ENCODE assay signal across 8 cellular contexts in genomic region chr14:71319646-71320045, GRCh38. TPM values are rescaled to one million over a fixed set of nuclear protein-coding genes. Genes with fewer than 3 reads are reported as not detected.
DNase-seq lines count a peak whose midpoint lies in the region; ATAC-seq and TF ChIP-seq lines count a peak whose summit lies in the region.

No MANE protein-coding gene starts in this region.

- peaks cover 8% of the 10 kb centered on the region for H3K36me3 Mint-ChIP-seq in activated T-cell treated with anti-CD3 and anti-CD28 coated beads, Interleukin-2, amount 50 U/mL, for 24 hours (ENCODE audit: low read depth)
- H3K36me3 Mint-ChIP-seq in activated naive CD4-positive, alpha-beta T cell treated with anti-CD3 and anti-CD28 coated beads, Interleukin-2, amount 50 U/mL, for 72 hours = peaks cover 0 to 7% of the 10 kb centered on the region in 2 donors

- H3K4me3 ChIP-seq in iPS-11a (ENCODE audit: low read depth, low read length) (peak overlapping the region; percentile 43), skin epidermis (peak overlapping the region; percentile 60 to 93 (median 83))

- TF ChIP-seq CTCF in foreskin keratinocyte (conservative IDR thresholded peaks at IDR 0.05) = no peak

- peaks cover 39% of the 10 kb centered on the region for H3K4me1 Mint-ChIP-seq in activated T-cell treated with anti-CD3 and anti-CD28 coated beads, Interleukin-2, amount 50 U/mL, for 24 hours (ENCODE audit: low read depth)

- no peaks in the 10 kb centered on the region for H3K9me3 Mint-ChIP-seq in activated T-cell treated with anti-CD3 and anti-CD28 coated beads, Interleukin-2, amount 50 U/mL, for 24 hours
- H3K9me3 Mint-ChIP-seq in activated naive CD4-positive, alpha-beta T cell treated with anti-CD3 and anti-CD28 coated beads, Interleukin-2, amount 50 U/mL, for 72 hours = no peaks in the 10 kb centered on the region

- peak overlapping the region in 19 of 21 experiments; percentile 17 to 99 (median 97) for H3K27ac ChIP-seq in skin epidermis
- no peak overlapping the region for H3K27ac ChIP-seq in foreskin keratinocyte

- H3K4me3 Mint-ChIP-seq in activated T-cell treated with anti-CD3 and anti-CD28 coated beads, Interleukin-2, amount 50 U/mL, for 24 hours = peak overlapping the region; percentile 91

- H3K27ac Mint-ChIP-seq in activated T-cell treated with anti-CD3 and anti-CD28 coated beads, Interleukin-2, amount 50 U/mL, for 24 hours = peak overlapping the region; percentile 96
- peak overlapping the region; percentile 77 to 95 for H3K27ac Mint-ChIP-seq in activated naive CD4-positive, alpha-beta T cell treated with anti-CD3 and anti-CD28 coated beads, Interleukin-2, amount 50 U/mL, for 72 hours

- peaks cover 9% of the 10 kb centered on the region for H3K4me1 ChIP-seq in foreskin keratinocyte

- H3K27me3 ChIP-seq in foreskin keratinocyte = no peaks in the 10 kb centered on the region

- ATAC-seq in activated naive CD4-positive, alpha-beta T cell treated with anti-CD3 and anti-CD28 coated beads, Interleukin-2, amount 50 U/mL, for 72 hours = no peak
- no peak for ATAC-seq in foreskin keratinocyte

- no peaks in the 10 kb centered on the region for H3K27me3 Mint-ChIP-seq in activated T-cell treated with anti-CD3 and anti-CD28 coated beads, Interleukin-2, amount 50 U/mL, for 24 hours

- DNase-seq in activated T-cell treated with anti-CD3 and anti-CD28 coated beads, Interleukin-2, amount 50 U/mL, for 24 hours = no peak
- DNase-seq in activated T-cell treated with anti-CD3 and anti-CD28 coated beads, Interleukin-2, amount 50 U/mL, for 1 hour = no peak
- DNase-seq in LHCN-M2 (ENCODE audit: low read depth) = peak; percentile 33
- DNase-seq in activated naive CD4-positive, alpha-beta T cell treated with anti-CD3 and anti-CD28 coated beads, Interleukin-2, amount 50 U/mL, for 72 hours (ENCODE audit: low spot score in 2 of 2) = no peak
- no peak for DNase-seq in foreskin keratinocyte
- DNase-seq in cortex of kidney (lab: John Stamatoyannopoulos, UW) = no peak

RNA-seq across cellular contexts. Expression of gene SIPA1L1, which starts 0.6 kb away (rescaled TPM):
- 14.3 and 15.4 TPM in 2 replicates for total RNA-seq in LHCN-M2 (2014; rRNA removed)
- 22.9 TPM for polyA plus RNA-seq in LHCN-M2 (2012)
- 10 to 100 TPM; 41.7 to 46.5 TPM for total RNA-seq in activated naive CD4-positive, alpha-beta T cell treated with anti-CD3 and anti-CD28 coated beads, Interleukin-2, amount 50 U/mL, for 72 hours
- total RNA-seq in foreskin keratinocyte = 22.4 and 29.9 TPM in 2 replicates
- 10.1 and 13.7 TPM in 2 replicates for polyA plus RNA-seq in foreskin keratinocyte
